In genomic region chr15:74433592-74434259, GRCh38 we compare ENCODE assay signal across 8 cellular contexts.
DNase-seq lines count a peak whose midpoint lies in the region; ATAC-seq and TF ChIP-seq lines count a peak whose summit lies in the region.

SEMA7A (minus strand) TSS chr15:74433958; CDS start chr15:74433918, 40 bp downstream.

- ATAC-seq in HG02840 (IDR thresholded peaks at IDR 0.05; ENCODE audit: low FRiP score, unreplicated experiment) = peak; percentile 59

- DNase-seq in DMS79 treated with DMSO at 0.1 percent for 48 hours (lab: John Stamatoyannopoulos, UW) (peak; percentile 14), DMS79 (lab: John Stamatoyannopoulos, UW) (no peak), NCI-H2196 treated with DMSO at 0.1 percent for 48 hours (lab: John Stamatoyannopoulos, UW; ENCODE audit: unreplicated experiment) (peak; percentile 53), choroid plexus epithelial cell (ENCODE audit: low read depth) (peak; percentile 57), kidney tubule cell (ENCODE audit: low spot score) (peak; percentile 92)
- peak; percentile 63 to 72 for DNase-seq in activated CD4-positive, alpha-beta T cell treated with anti-CD3 and anti-CD28 coated beads for 24 hours (ENCODE audit: low read depth in 2 of 2)
- DNase-seq in stimulated activated CD4-positive, alpha-beta T cell treated with anti-CD3 and anti-CD28 coated beads, Interleukin-1b, Interleukin-23, amount 100 ng/mL, for 24 hours (ENCODE audit: low read depth in 4 of 4, low spot score in 1 of 4) = peak; percentile 28 to 79 (median 65)

- peak within 1 kb of the TSS; percentile 75 for H3K4me3 ChIP-seq in choroid plexus epithelial cell (ENCODE audit: low read depth, low read length)

- TF ChIP-seq CTCF in choroid plexus epithelial cell (conservative IDR thresholded peaks at IDR 0.05; ENCODE audit: low read depth, low read length) = no peak
